In the genomic region with DNA sequence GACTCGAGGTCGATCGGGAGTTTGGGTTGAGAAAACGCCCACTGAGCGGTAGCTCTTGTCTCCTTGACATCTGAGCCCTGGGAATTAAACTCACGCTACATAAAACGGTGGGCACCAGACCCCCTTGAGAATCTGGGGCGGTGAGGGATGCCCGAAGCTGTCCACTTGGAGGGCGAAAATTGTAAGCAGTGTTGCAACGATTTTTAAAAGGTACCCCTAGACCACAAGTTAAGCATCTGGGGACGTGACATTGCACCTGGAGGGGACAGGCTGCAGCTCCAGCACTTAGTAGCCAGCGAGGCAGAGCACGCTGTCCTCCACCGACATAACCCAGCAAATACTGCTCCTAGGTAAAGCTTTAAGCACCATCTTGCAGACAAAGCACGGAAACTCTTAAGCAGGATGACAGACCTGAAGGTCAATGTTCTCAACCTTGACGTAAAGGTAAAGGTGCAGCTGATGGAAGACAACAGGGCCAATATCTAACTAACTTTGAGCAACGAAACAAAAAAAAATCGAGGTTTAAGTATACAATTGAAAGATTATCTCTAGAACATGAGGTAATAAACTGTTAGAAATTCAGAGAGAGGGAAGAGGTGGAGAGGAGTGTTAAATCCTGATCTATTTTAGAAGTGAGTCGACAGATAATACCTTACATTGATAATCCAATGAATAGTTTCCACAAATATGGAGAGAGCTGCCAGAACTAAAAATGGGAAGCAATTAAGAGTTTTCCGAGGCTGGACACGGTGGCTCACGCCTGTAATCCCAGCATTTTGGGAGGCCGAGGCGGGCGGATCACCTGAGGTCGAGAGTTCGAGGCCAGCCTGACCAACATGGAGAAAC, we compare ENCODE assay signal across 1 cellular context.
A peak's percentile ranks its signal among the peaks of the same experiment; 100 is the strongest.
TF ChIP-seq lines count a peak whose summit lies in the region.

No MANE protein-coding gene starts in this region.

TF ChIP-seq in HepG2, 621 proteins besides CTCF, POLR2A, EP300 and RAD21 (continued from another document):
- TF ChIP-seq, protein P1, sequence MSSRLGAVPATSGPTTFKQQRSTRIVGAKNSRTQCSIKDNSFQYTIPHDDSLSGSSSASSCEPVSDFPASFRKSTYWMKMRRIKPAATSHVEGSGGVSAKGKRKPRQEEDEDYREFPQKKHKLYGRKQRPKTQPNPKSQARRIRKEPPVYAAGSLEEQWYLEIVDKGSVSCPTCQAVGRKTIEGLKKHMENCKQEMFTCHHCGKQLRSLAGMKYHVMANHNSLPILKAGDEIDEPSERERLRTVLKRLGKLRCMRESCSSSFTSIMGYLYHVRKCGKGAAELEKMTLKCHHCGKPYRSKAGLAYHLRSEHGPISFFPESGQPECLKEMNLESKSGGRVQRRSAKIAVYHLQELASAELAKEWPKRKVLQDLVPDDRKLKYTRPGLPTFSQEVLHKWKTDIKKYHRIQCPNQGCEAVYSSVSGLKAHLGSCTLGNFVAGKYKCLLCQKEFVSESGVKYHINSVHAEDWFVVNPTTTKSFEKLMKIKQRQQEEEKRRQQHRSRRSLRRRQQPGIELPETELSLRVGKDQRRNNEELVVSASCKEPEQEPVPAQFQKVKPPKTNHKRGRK (CRISPR knock-in tag; IDR thresholded peaks at IDR 0.05), result no peak
- TF ChIP-seq ZNF207 (IDR thresholded peaks at IDR 0.05; ENCODE audit: borderline replicate concordance) (no peak), ZNF75D (CRISPR knock-in tag; IDR thresholded peaks at IDR 0.05; ENCODE audit: borderline replicate concordance) (no peak), NAIF1 (CRISPR knock-in tag; IDR thresholded peaks at IDR 0.05; ENCODE audit: borderline replicate concordance) (peak; percentile 52; the same call in 1 of the 2 replicates)
- TF ChIP-seq, protein P2, sequence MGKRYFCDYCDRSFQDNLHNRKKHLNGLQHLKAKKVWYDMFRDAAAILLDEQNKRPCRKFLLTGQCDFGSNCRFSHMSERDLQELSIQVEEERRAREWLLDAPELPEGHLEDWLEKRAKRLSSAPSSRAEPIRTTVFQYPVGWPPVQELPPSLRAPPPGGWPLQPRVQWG (CRISPR knock-in tag; IDR thresholded peaks at IDR 0.05; ENCODE audit: borderline replicate concordance, low read depth), result no peak
